Comparison of ENCODE assay signal across 9 cellular contexts in genomic region chr3:137946341-137946973, GRCh38.
DNase-seq lines count a peak whose midpoint lies in the region; ATAC-seq, FAIRE-seq and TF ChIP-seq lines count a peak whose summit lies in the region.
"Had no signal": no experiment of that assay in that cellular context is flagged by ENCODE, and none has a peak within 500 bp of the region (broad histone marks: within the 10 kb centered on the region; RNA-seq: fewer than 3 reads in every experiment).

No MANE protein-coding gene starts in this region.

- H2AK5ac ChIP-seq in neuronal stem cell (ENCODE audit: low read depth, low read length) = no peak overlapping the region

- no peaks in the 10 kb centered on the region for H3K36me3 ChIP-seq in neuronal stem cell (replicated peaks in 1 of 2; ENCODE audit: control insufficient read depth in 2 of 2, insufficient read depth in 2 of 2, low read length in 2 of 2)
- H3K36me3 ChIP-seq in upper lobe of right lung = no peaks in the 10 kb centered on the region
- H3K36me3 ChIP-seq: BLaER1 treated with 17β-estradiol and CSF1 and Interleukin-3, amounts not matched to agents 10 nM and 100 nM had no signal

- H2BK15ac ChIP-seq in neuronal stem cell (ENCODE audit: low read length) = no peak overlapping the region

- no peak overlapping the region for H3K27ac ChIP-seq in neuronal stem cell (replicated peaks; ENCODE audit: low read length)
- H3K27ac ChIP-seq in upper lobe of right lung = no peak overlapping the region
- H3K27ac ChIP-seq: BLaER1 treated with 17β-estradiol and CSF1 and Interleukin-3, amounts not matched to agents 10 nM and 100 nM had no signal

- H3K9ac ChIP-seq in neuronal stem cell (ENCODE audit: low read depth, low read length, poor library complexity) = no peak overlapping the region
- H3K9ac ChIP-seq: BLaER1 treated with 17β-estradiol and CSF1 and Interleukin-3, amounts not matched to agents 10 nM and 100 nM had no signal

- H2BK5ac ChIP-seq in neuronal stem cell (ENCODE audit: low read length) = no peak overlapping the region

- no peaks in the 10 kb centered on the region for H3K4me1 ChIP-seq in neuronal stem cell (ENCODE audit: control insufficient read depth in 2 of 2, insufficient read depth in 1 of 2, low read depth in 1 of 2, low read length in 2 of 2)
- H3K4me1 ChIP-seq in upper lobe of right lung = no peaks in the 10 kb centered on the region
- H3K4me1 ChIP-seq: BLaER1 treated with 17β-estradiol and CSF1 and Interleukin-3, amounts not matched to agents 10 nM and 100 nM had no signal

- no peak overlapping the region for H4K8ac ChIP-seq in neuronal stem cell (ENCODE audit: low read depth, low read length)

- H2AFZ ChIP-seq in neuronal stem cell (ENCODE audit: low read length) = no peak overlapping the region

- H3K4me2 ChIP-seq in neuronal stem cell (ENCODE audit: insufficient read depth, low read length, poor library complexity, severe bottlenecking) = no peak overlapping the region
- H3K4me2 ChIP-seq: BLaER1 treated with 17β-estradiol and CSF1 and Interleukin-3, amounts not matched to agents 10 nM and 100 nM had no signal

- DNase-seq in activated CD4-positive, CD25-positive, alpha-beta regulatory T cell treated with anti-CD3 and anti-CD28 coated beads, Interleukin-2, amount 50 U/mL, for 72 hours = peak; percentile 30
- peak; percentile 47 for DNase-seq in HTR-8/SVneo (ENCODE audit: insufficient read length, low spot score)
- peak; percentile 33 to 57 for DNase-seq in NOMO-1 (lab: John Stamatoyannopoulos, UW; ENCODE audit: unreplicated experiment in 2 of 2)
- peak; percentile 4 for DNase-seq in activated CD8-positive, alpha-beta memory T cell treated with anti-CD3 and anti-CD28 coated beads, Interleukin-2, amount 50 U/mL, for 1 hour (ENCODE audit: extremely low read depth)
- peak; percentile 59 for DNase-seq in fibroblast of gingiva (ENCODE audit: low read depth)
- peak; percentile 62 for DNase-seq in neuronal stem cell (ENCODE audit: low spot score)
- DNase-seq in upper lobe of right lung = peak; percentile 72

- H3K79me1 ChIP-seq in neuronal stem cell (ENCODE audit: low read depth, low read length) = no peaks in the 10 kb centered on the region

- H3K9me3 ChIP-seq in neuronal stem cell (replicated peaks in 1 of 2; ENCODE audit: control insufficient read depth in 2 of 2, insufficient read depth in 1 of 2, low read depth in 1 of 2, low read length in 2 of 2) = no peaks in the 10 kb centered on the region
- H3K9me3 ChIP-seq in upper lobe of right lung = no peaks in the 10 kb centered on the region

- intact Hi-C loops in upper lobe of right lung (cut with DNase I) = no loop called here

- no peak overlapping the region for H3K4ac ChIP-seq in neuronal stem cell (ENCODE audit: low read length)

- no peak overlapping the region for H4K91ac ChIP-seq in neuronal stem cell (ENCODE audit: low read depth, low read length, poor library complexity)

- no peak overlapping the region for H3K18ac ChIP-seq in neuronal stem cell (ENCODE audit: low read length)

- no peak for ATAC-seq in activated CD4-positive, CD25-positive, alpha-beta regulatory T cell treated with anti-CD3 and anti-CD28 coated beads, Interleukin-2, amount 50 U/mL, for 24 hours
- ATAC-seq in upper lobe of right lung = peak; percentile 77

- no peak overlapping the region for H2BK120ac ChIP-seq in neuronal stem cell (ENCODE audit: low read depth, low read length)

- TF ChIP-seq CTCF in upper lobe of right lung (IDR thresholded peaks at IDR 0.05) = peak; percentile 71

- no peak overlapping the region for H3K23ac ChIP-seq in neuronal stem cell (ENCODE audit: low read depth, low read length, poor library complexity)

- no CpG with 5 or more reads among the region's 7 CpGs for WGBS in neuronal stem cell (ENCODE audit: extremely low coverage in 2 of 2, insufficient read length in 2 of 2, insufficient replicate concordance in 1 of 2), 2 donors

- H2BK12ac ChIP-seq in neuronal stem cell (ENCODE audit: low read length) = no peak overlapping the region

- no peak overlapping the region for H3K4me3 ChIP-seq in neuronal stem cell (ENCODE audit: low read length in 2 of 2)
- H3K4me3 ChIP-seq in upper lobe of right lung = no peak overlapping the region
- H3K4me3 ChIP-seq: BLaER1 treated with 17β-estradiol and CSF1 and Interleukin-3, amounts not matched to agents 10 nM and 100 nM had no signal

- peak; percentile 57 for FAIRE-seq in HTR-8/SVneo (lab: Jason Lieb, UNC)

- no peaks in the 10 kb centered on the region for H3K27me3 ChIP-seq in neuronal stem cell (ENCODE audit: control insufficient read depth in 3 of 3, insufficient read depth in 3 of 3, low read depth in 1 of 3, low read length in 3 of 3)
- H3K27me3 ChIP-seq in upper lobe of right lung = no peaks in the 10 kb centered on the region
- H3K27me3 ChIP-seq: BLaER1 treated with 17β-estradiol and CSF1 and Interleukin-3, amounts not matched to agents 10 nM and 100 nM had no signal

- no peak overlapping the region for H3K14ac ChIP-seq in neuronal stem cell (ENCODE audit: low read length)

Comparison
In these comparisons a context has a peak if more than half of its experiments do, and no peak if none do; other contexts are left out.
1. DNase-seq: peak in every context shown above with its lines; median percentile 72 in upper lobe of right lung; 62 in neuronal stem cell; 59 in fibroblast of gingiva; 47 in HTR-8/SVneo; 45 in NOMO-1; 30 in activated CD4-positive, CD25-positive, alpha-beta regulatory T cell treated with anti-CD3 and anti-CD28 coated beads, Interleukin-2, amount 50 U/mL, for 72 hours; 4 in activated CD8-positive, alpha-beta memory T cell treated with anti-CD3 and anti-CD28 coated beads, Interleukin-2, amount 50 U/mL, for 1 hour.